Comparison of ENCODE assay signal across 33 cellular contexts in genomic region chr22:29729161-29729560, GRCh38. TPM values are rescaled to one million over a fixed set of nuclear protein-coding genes. Genes with fewer than 3 reads are reported as not detected.
"Had no signal": no experiment of that assay in that cellular context is flagged by ENCODE, and none has a peak within 500 bp of the region (broad histone marks: within the 10 kb centered on the region; RNA-seq: fewer than 3 reads in every experiment).

No MANE protein-coding gene starts in this region.

- H3K4me2 ChIP-seq: KMS-11, PC-9, SK-N-SH had no signal

- H3K27ac ChIP-seq: KMS-11, PC-9, SJSA1 had no signal

- H3K36me3 ChIP-seq: SJSA1 had no signal

- H3K27me3 ChIP-seq: SJSA1 had no signal

- H2AFZ ChIP-seq: PC-9 had no signal

- DNase-seq: Karpas-422, KBM-7, MM.1S, MV-4-11, NCI-H1092, NCI-H1105, NCI-H1417 treated with DMSO at 0.1 percent for 48 hours, NCI-H146, NCI-H1694, NCI-H187, NCI-H1930, NCI-H2029 treated with DMSO at 0.1 percent for 48 hours, NCI-H2081 treated with DMSO at 0.1 percent for 48 hours, NCI-H2107, NCI-H2171, NCI-H226, NCI-H446 treated with DMSO at 0.1 percent for 48 hours, NCI-H510A, NCI-H524, NCI-H526 treated with DMSO at 0.1 percent for 48 hours, NCI-H774, PC-9, Right ventricle myocardium superior, SHP77 treated with DMSO at 0.1 percent for 48 hours, SK-N-SH, SW 1271 had no signal

- H3K4me3 ChIP-seq: PC-9, SJSA1 had no signal

- ATAC-seq: Panc1 had no signal

- H3K9me3 ChIP-seq: SJSA1, SK-N-SH had no signal

- FAIRE-seq: RCC 7860 had no signal

- H3K9ac ChIP-seq: KMS-11, SK-N-SH had no signal

RNA-seq across cellular contexts. Expression of gene CABP7, which starts 9.4 kb away (rescaled TPM):
- total RNA-seq: LHCN-M2, MCF 10A, Right ventricle myocardium superior, RPMI7951, SJSA1 had no signal
